In genomic region chr19:43902399-43902798, GRCh38 we compare ENCODE assay signal across 9 cellular contexts. TPM values are rescaled to one million over a fixed set of nuclear protein-coding genes. Genes with fewer than 3 reads are reported as not detected.
DNase-seq lines count a peak whose midpoint lies in the region; ATAC-seq, FAIRE-seq and TF ChIP-seq lines count a peak whose summit lies in the region.
"Had no signal": no experiment of that assay in that cellular context is flagged by ENCODE, and none has a peak within 500 bp of the region (broad histone marks: within the 10 kb centered on the region; RNA-seq: fewer than 3 reads in every experiment).

No MANE protein-coding gene starts in this region.

- peaks cover 0 to 44% (median 9%) of the 10 kb centered on the region in 9 donors for H3K36me3 ChIP-seq in heart right ventricle
- no peaks in the 10 kb centered on the region for H3K36me3 ChIP-seq in K562 (ENCODE audit: control insufficient read depth, insufficient read depth, low read length)
- H3K36me3 ChIP-seq in mucosa of rectum (ENCODE audit: control insufficient read depth in 2 of 2, insufficient read depth in 2 of 2, low read length in 2 of 2): no peaks in the 10 kb centered on the region

- TF ChIP-seq EP300 in K562 (IDR thresholded peaks at IDR 0.05; ENCODE audit: low read length): no peak

- no peaks in the 10 kb centered on the region for H3K9me1 ChIP-seq in K562 (ENCODE audit: control insufficient read depth, insufficient read depth, low read length)

- no TSS peak for BruUV-seq in K562 (replicated peaks; lab: Mats Ljungman, UMichigan)

- no peaks in the 10 kb centered on the region for H3K79me2 ChIP-seq in K562 (ENCODE audit: control insufficient read depth, insufficient read depth, low read length)

- ATAC-seq in heart right ventricle: no peak
- ATAC-seq in left ventricle myocardium superior: no peak
- ATAC-seq in K562: no peak

- CTCF ChIA-PET in K562 (lab: Yijun Ruan, JAX; ENCODE audit: low intra/inter-chr PET ratio): no interaction called here

- intact Hi-C loops in heart right ventricle (cut with DNase I) (loop anchor here in 1 of 10 donors (10.0 kb wide), 1 partner anchor 78 kb away; the partner anchor contains the start of gene ZNF283), left ventricle myocardium superior (cut with micrococcal nuclease) (no loop called here), K562 (cut with micrococcal nuclease) (no loop called here)

- DNase-seq in heart right ventricle: no peak
- DNase-seq in left ventricle myocardium superior: no peak
- DNase-seq in K562 (ENCODE audit: extremely low read depth in 1 of 4, low spot score in 3 of 4): no peak
- DNase-seq in type B pancreatic cell (ENCODE audit: extremely low spot score, unreplicated experiment): no peak
- DNase-seq in NCI-H1092 (lab: John Stamatoyannopoulos, UW): no peak
- no peak for DNase-seq in NCI-H345 (lab: John Stamatoyannopoulos, UW)
- no peak for DNase-seq in RPMI8226

- in situ Hi-C loops in K562 (cut with MboI): loop anchor here (5.0 kb wide), 1 partner anchor 50 kb away; no protein-coding TSS in a partner anchor

- H3K27me3 ChIP-seq in heart right ventricle (no peaks in the 10 kb centered on the region), K562 (ENCODE audit: control insufficient read depth in 2 of 2, insufficient read depth in 2 of 2, low read length in 2 of 2) (no peaks in the 10 kb centered on the region), mucosa of rectum (ENCODE audit: control insufficient read depth in 2 of 2, insufficient read depth in 2 of 2, low read length in 2 of 2) (no peaks in the 10 kb centered on the region)

- TF ChIP-seq CTCF in heart right ventricle (IDR thresholded peaks at IDR 0.05): no peak
- no peak for TF ChIP-seq CTCF in K562 (IDR thresholded peaks at IDR 0.05 in 2 of 3, conservative IDR thresholded peaks at IDR 0.05 in 1 of 3; ENCODE audit: insufficient read depth in 2 of 3, low read depth in 1 of 3, low read length in 3 of 3)
- no peak for TF ChIP-seq CTCF in type B pancreatic cell (conservative IDR thresholded peaks at IDR 0.05)

- H3K27ac ChIP-seq in heart right ventricle: no peak overlapping the region
- H3K27ac ChIP-seq in K562 (ENCODE audit: extremely low read depth, low read depth, low read length): no peak overlapping the region
- H3K27ac ChIP-seq in mucosa of rectum (ENCODE audit: low read depth in 2 of 2, low read length in 2 of 2): no peak overlapping the region
- H3K27ac ChIP-seq: C4-2B had no signal

- H3K9me3 ChIP-seq in heart right ventricle: peaks cover 0 to 85% (median 11%) of the 10 kb centered on the region in 11 donors
- H3K9me3 ChIP-seq in K562 (replicated peaks; ENCODE audit: control insufficient read depth, insufficient read depth, low read depth, low read length): peaks cover 2% of the 10 kb centered on the region; the same call in 1 of the 2 replicates
- peaks cover 13% of the 10 kb centered on the region in 2 donors for H3K9me3 ChIP-seq in mucosa of rectum (ENCODE audit: control insufficient read depth in 2 of 2, low read length in 2 of 2)

- no peak for TF ChIP-seq POLR2A in K562 (conservative IDR thresholded peaks at IDR 0.05)

- no peaks in the 10 kb centered on the region for H3K27me3 Mint-ChIP-seq in type B pancreatic cell

- H3K9me3 Mint-ChIP-seq in type B pancreatic cell: peaks cover 39% of the 10 kb centered on the region

- peak overlapping the region; percentile 99 for H2AFZ ChIP-seq in K562 (ENCODE audit: low read depth, low read length)

- H3K9ac ChIP-seq in K562 (ENCODE audit: insufficient read depth in 1 of 2, low read depth in 2 of 2, low read length in 2 of 2) (no peak overlapping the region), mucosa of rectum (ENCODE audit: low read depth in 1 of 2, low read length in 2 of 2) (no peak overlapping the region)

- H3K36me3 Mint-ChIP-seq in type B pancreatic cell: peaks cover 46% of the 10 kb centered on the region

- H3K4me2 ChIP-seq in K562 (ENCODE audit: insufficient read depth, low read length): peak overlapping the region; percentile 93

- POLR2A ChIA-PET in K562 (lab: Yijun Ruan, JAX): interaction anchor here (0.6 kb wide), 1 partner anchor 1042 kb away, joined by 4 read pairs; no protein-coding TSS in a partner anchor

- TF ChIP-seq RAD21 in K562 (CRISPR knock-in tag; conservative IDR thresholded peaks at IDR 0.05 in 1 of 2, IDR thresholded peaks at IDR 0.05 in 1 of 2): no peak

- H3K4me3 Mint-ChIP-seq in type B pancreatic cell: peak overlapping the region; percentile 100

- peak overlapping the region; percentile 98 for H3K27ac Mint-ChIP-seq in type B pancreatic cell

- 92 to 97% methylated on average over 4 of the region's 4 CpGs for WGBS in heart right ventricle, 2 donors
- 47% methylated on average over 4 of the region's 4 CpGs for WGBS in K562 (ENCODE audit: insufficient coverage, low coverage, missing lambda C conversion rate)

- peak overlapping the region; percentile 31 to 73 (median 67) for H3K4me3 ChIP-seq in heart right ventricle
- H3K4me3 ChIP-seq in K562: no peak overlapping the region
- H3K4me3 ChIP-seq in mucosa of rectum (ENCODE audit: low read length in 2 of 2): peak overlapping the region; percentile 75 to 94

- FAIRE-seq in K562 (lab: Jason Lieb, UNC): no peak

- H3K4me1 ChIP-seq in heart right ventricle: peaks cover 0 to 21% (median 11%) of the 10 kb centered on the region in 9 donors
- H3K4me1 ChIP-seq in K562 (replicated peaks in 1 of 2; ENCODE audit: control insufficient read depth in 2 of 2, insufficient read depth in 2 of 2, low read length in 2 of 2): no peaks in the 10 kb centered on the region; a peak in 2 of 5 replicates
- H3K4me1 ChIP-seq in mucosa of rectum (ENCODE audit: control insufficient read depth in 2 of 2, insufficient read depth in 2 of 2, low read length in 2 of 2): peaks cover 3 to 5% of the 10 kb centered on the region in 2 donors

- H3K4me1 Mint-ChIP-seq in type B pancreatic cell (ENCODE audit: unreplicated experiment): peaks cover 16% of the 10 kb centered on the region

- no peaks in the 10 kb centered on the region for H4K20me1 ChIP-seq in K562 (replicated peaks; ENCODE audit: control insufficient read depth, insufficient read depth, low read length)

RNA-seq across cellular contexts. Expression of gene ZNF404, which starts 18.6 kb away (rescaled TPM):
- total RNA-seq in heart right ventricle (10 to 100 TPM in 3 of 10 donors, 1 to 10 TPM in 7; 4.6 to 11.9 (median 7.2) TPM), left ventricle myocardium superior (11.1 TPM), K562 (2014; rRNA removed) (0.20 and 0.41 TPM in 2 replicates), K562 (2014; rRNA removed; fragmentation: Illumina TruSeq; extraction: Trizol) (0.40 and 0.54 TPM in 2 replicates), K562 (2015; rRNA removed; fragmentation: Illumina TruSeq; extraction: Trizol) (0.19 and 0.25 TPM in 2 replicates), K562 (2021) (0.22 and 0.36 TPM in 2 replicates), type B pancreatic cell (ENCODE audit: low replicate concordance) (5.4 and 7.5 TPM in 2 replicates)
- polyA plus RNA-seq in heart right ventricle (10 to 100 TPM in 1 of 2 donors, 1 to 10 TPM in 1; 4.6 to 68.7 TPM), K562 (2011; rRNA removed) (0.45 and 0.67 TPM in 2 replicates), K562 (2014; fragmentation: Illumina TruSeq; extraction: Trizol) (0.15 and 0.61 TPM in 2 replicates), K562 (2014; fragmentation: Nextera tagmentation; extraction: Ambion mirVana) (under 1 TPM; 0.15 to 0.55 TPM), K562 (2014; rRNA removed) (0.23 and 0.44 TPM in 2 replicates)
- 0.21 and 1.9 TPM in 2 replicates for total RNA-seq in K562 (2011; cell fraction: chromatin; rRNA removed; ENCODE audit: low replicate concordance)
- 0.26 TPM in 1 of 2 replicates, not detected in the other for total RNA-seq in K562 (2011; cell fraction: nucleolus; rRNA removed)
- total RNA-seq in K562 (2011; cell fraction: nucleoplasm; rRNA removed): not detected in 2 replicates
- 0.10 TPM in 1 of 2 replicates, not detected in the other for polyA plus RNA-seq in K562 (2011; cell fraction: cytosol; rRNA removed)
- polyA plus RNA-seq in K562 (2011; cell fraction: nucleus; rRNA removed): 0.38 and 0.90 TPM in 2 replicates
- polyA plus RNA-seq in K562 (2012): 0.48 and 1.6 TPM in 2 replicates
- 0.09 and 0.11 TPM in 2 replicates for polyA minus RNA-seq in K562 (2011; rRNA and poly(A)+ RNA removed)
- polyA minus RNA-seq in K562 (2011; cell fraction: cytosol; rRNA and poly(A)+ RNA removed): not detected in 2 replicates
- 0.11 and 0.67 TPM in 2 replicates for polyA minus RNA-seq in K562 (2011; cell fraction: nucleus; rRNA and poly(A)+ RNA removed)

RNA-seq across cellular contexts. Expression of gene ZNF45, which starts 32.7 kb away (rescaled TPM):
- total RNA-seq in heart right ventricle: 10 to 100 TPM in 1 of 10 donors, 1 to 10 TPM in 9; 7.0 to 10.7 (median 8.0) TPM
- polyA plus RNA-seq in heart right ventricle: 1 to 10 TPM; 2.9 to 4.7 TPM
- total RNA-seq in left ventricle myocardium superior: 8.9 TPM
- 16.8 and 19.0 TPM in 2 replicates for total RNA-seq in K562 (2011; cell fraction: chromatin; rRNA removed; ENCODE audit: low replicate concordance)
- 12.2 and 12.5 TPM in 2 replicates for total RNA-seq in K562 (2011; cell fraction: nucleolus; rRNA removed)
- total RNA-seq in K562 (2011; cell fraction: nucleoplasm; rRNA removed): 13.6 and 14.6 TPM in 2 replicates
- 5.8 and 6.7 TPM in 2 replicates for total RNA-seq in K562 (2014; rRNA removed)
- total RNA-seq in K562 (2014; rRNA removed; fragmentation: Illumina TruSeq; extraction: Trizol): 10.1 and 12.8 TPM in 2 replicates
- 10.4 TPM in 2 replicates for total RNA-seq in K562 (2015; rRNA removed; fragmentation: Illumina TruSeq; extraction: Trizol)
- 8.5 and 8.8 TPM in 2 replicates for total RNA-seq in K562 (2021)
- 7.2 and 9.4 TPM in 2 replicates for polyA plus RNA-seq in K562 (2011; rRNA removed)
- 3.7 TPM in 2 replicates for polyA plus RNA-seq in K562 (2011; cell fraction: cytosol; rRNA removed)
- 6.4 and 8.7 TPM in 2 replicates for polyA plus RNA-seq in K562 (2011; cell fraction: nucleus; rRNA removed)
- polyA plus RNA-seq in K562 (2012): 5.2 and 5.7 TPM in 2 replicates
- polyA plus RNA-seq in K562 (2014; fragmentation: Illumina TruSeq; extraction: Trizol): 10.4 and 10.6 TPM in 2 replicates
- 1 to 10 TPM; 2.6 to 5.1 TPM for polyA plus RNA-seq in K562 (2014; fragmentation: Nextera tagmentation; extraction: Ambion mirVana)
- 6.8 and 9.8 TPM in 2 replicates for polyA plus RNA-seq in K562 (2014; rRNA removed)
- polyA minus RNA-seq in K562 (2011; rRNA and poly(A)+ RNA removed): 17.5 and 17.9 TPM in 2 replicates
- polyA minus RNA-seq in K562 (2011; cell fraction: cytosol; rRNA and poly(A)+ RNA removed): 3.2 and 4.7 TPM in 2 replicates
- 7.8 and 12.3 TPM in 2 replicates for polyA minus RNA-seq in K562 (2011; cell fraction: nucleus; rRNA and poly(A)+ RNA removed)
- total RNA-seq in type B pancreatic cell (ENCODE audit: low replicate concordance): 13.9 and 19.2 TPM in 2 replicates

RNA-seq across cellular contexts. Expression of gene ZNF221, which starts 48.6 kb away (rescaled TPM):
- total RNA-seq in heart right ventricle (1 to 10 TPM; 3.0 to 6.7 (median 5.0) TPM), left ventricle myocardium superior (4.3 TPM), K562 (2014; rRNA removed) (0.32 and 1.2 TPM in 2 replicates), K562 (2014; rRNA removed; fragmentation: Illumina TruSeq; extraction: Trizol) (1.2 and 1.4 TPM in 2 replicates), K562 (2015; rRNA removed; fragmentation: Illumina TruSeq; extraction: Trizol) (0.80 and 0.98 TPM in 2 replicates), K562 (2021) (0.78 and 1.1 TPM in 2 replicates), type B pancreatic cell (ENCODE audit: low replicate concordance) (7.6 and 12.2 TPM in 2 replicates)
- polyA plus RNA-seq in heart right ventricle (1 to 10 TPM; 1.1 to 3.1 TPM), K562 (2011; rRNA removed) (0.09 and 0.35 TPM in 2 replicates), K562 (2014; fragmentation: Illumina TruSeq; extraction: Trizol) (0.40 and 0.43 TPM in 2 replicates), K562 (2014; fragmentation: Nextera tagmentation; extraction: Ambion mirVana) (under 1 TPM; 0.45 to 0.52 TPM), K562 (2014; rRNA removed) (0.34 and 0.42 TPM in 2 replicates)
- 1.5 and 3.6 TPM in 2 replicates for total RNA-seq in K562 (2011; cell fraction: chromatin; rRNA removed; ENCODE audit: low replicate concordance)
- 1.2 and 1.3 TPM in 2 replicates for total RNA-seq in K562 (2011; cell fraction: nucleolus; rRNA removed)
- 1.5 and 2.2 TPM in 2 replicates for total RNA-seq in K562 (2011; cell fraction: nucleoplasm; rRNA removed)
- 0.21 TPM in 1 of 2 replicates, not detected in the other for polyA plus RNA-seq in K562 (2011; cell fraction: cytosol; rRNA removed)
- 0.22 and 0.53 TPM in 2 replicates for polyA plus RNA-seq in K562 (2011; cell fraction: nucleus; rRNA removed)
- 0.22 and 0.54 TPM in 2 replicates for polyA plus RNA-seq in K562 (2012)
- polyA minus RNA-seq in K562 (2011; rRNA and poly(A)+ RNA removed): 1.1 and 1.2 TPM in 2 replicates
- polyA minus RNA-seq in K562 (2011; cell fraction: cytosol; rRNA and poly(A)+ RNA removed): not detected in 2 replicates
- 0.67 and 0.89 TPM in 2 replicates for polyA minus RNA-seq in K562 (2011; cell fraction: nucleus; rRNA and poly(A)+ RNA removed)
